Comparison of ENCODE assay signal across 1 cellular context in the genomic region with DNA sequence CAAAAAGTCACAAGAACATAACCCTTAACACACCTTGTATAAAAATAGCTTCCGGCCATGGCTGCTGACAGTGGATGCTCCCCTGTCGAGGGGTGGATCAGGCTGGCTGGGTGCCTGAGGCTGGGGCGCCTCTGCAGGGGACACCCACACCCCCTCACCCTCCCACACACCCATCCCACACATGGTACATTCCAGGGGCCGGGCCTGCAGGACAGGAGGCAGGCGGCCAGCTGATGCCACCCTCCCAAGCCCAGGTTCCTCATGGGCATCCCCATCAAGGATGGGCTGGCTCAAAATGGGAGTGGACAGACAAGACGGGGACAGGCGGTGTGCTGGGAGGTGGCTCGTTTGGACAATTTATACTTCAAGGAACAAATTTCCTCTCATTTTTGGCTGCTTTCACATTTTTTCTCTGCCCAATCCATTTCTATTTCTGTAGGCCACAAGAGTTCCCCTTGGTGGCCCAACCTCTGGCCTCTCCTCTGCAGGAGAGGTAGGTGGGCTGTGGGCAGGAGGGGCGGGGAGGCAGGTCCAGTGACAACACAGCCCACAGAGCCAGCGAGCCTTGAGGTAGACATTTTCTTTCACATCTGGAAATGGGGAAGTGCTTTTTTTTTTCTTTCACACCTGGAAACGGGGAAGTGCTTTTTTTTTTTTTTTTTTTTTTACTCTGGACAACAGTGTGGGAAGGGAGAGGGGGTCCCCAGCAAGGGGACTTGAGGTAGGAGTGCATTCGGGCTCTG.
TF ChIP-seq lines count a peak whose summit lies in the region.

No MANE protein-coding gene starts in this region.

TF ChIP-seq in IMR-90, 13 proteins besides CTCF, POLR2A, EP300 and RAD21:
- TF ChIP-seq FOS (IDR thresholded peaks at IDR 0.05; ENCODE audit: low read depth, low read length): no peak
- TF ChIP-seq BHLHE40 (IDR thresholded peaks at IDR 0.05; ENCODE audit: low read depth, low read length): no peak
- TF ChIP-seq, protein P1, sequence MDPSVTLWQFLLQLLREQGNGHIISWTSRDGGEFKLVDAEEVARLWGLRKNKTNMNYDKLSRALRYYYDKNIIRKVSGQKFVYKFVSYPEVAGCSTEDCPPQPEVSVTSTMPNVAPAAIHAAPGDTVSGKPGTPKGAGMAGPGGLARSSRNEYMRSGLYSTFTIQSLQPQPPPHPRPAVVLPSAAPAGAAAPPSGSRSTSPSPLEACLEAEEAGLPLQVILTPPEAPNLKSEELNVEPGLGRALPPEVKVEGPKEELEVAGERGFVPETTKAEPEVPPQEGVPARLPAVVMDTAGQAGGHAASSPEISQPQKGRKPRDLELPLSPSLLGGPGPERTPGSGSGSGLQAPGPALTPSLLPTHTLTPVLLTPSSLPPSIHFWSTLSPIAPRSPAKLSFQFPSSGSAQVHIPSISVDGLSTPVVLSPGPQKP (IDR thresholded peaks at IDR 0.05; ENCODE audit: borderline replicate concordance, low read depth, low read length): no peak
- no peak for TF ChIP-seq MAFK (IDR thresholded peaks at IDR 0.05; ENCODE audit: low read depth, low read length)
- TF ChIP-seq MXI1 (IDR thresholded peaks at IDR 0.05; ENCODE audit: borderline replicate concordance, low read depth, low read length): no peak
- no peak for TF ChIP-seq NFE2L2 (IDR thresholded peaks at IDR 0.05; ENCODE audit: low read depth, low read length)
- TF ChIP-seq RCOR1 (IDR thresholded peaks at IDR 0.05; ENCODE audit: insufficient replicate concordance, low read length): no peak
- TF ChIP-seq RFX5 (IDR thresholded peaks at IDR 0.05; ENCODE audit: low read depth, low read length): no peak
- no peak for TF ChIP-seq CEBPB (IDR thresholded peaks at IDR 0.05; ENCODE audit: low read depth, low read length)
- no peak for TF ChIP-seq SMC3 (IDR thresholded peaks at IDR 0.05; ENCODE audit: low read depth, low read length)
- TF ChIP-seq, protein P2, sequence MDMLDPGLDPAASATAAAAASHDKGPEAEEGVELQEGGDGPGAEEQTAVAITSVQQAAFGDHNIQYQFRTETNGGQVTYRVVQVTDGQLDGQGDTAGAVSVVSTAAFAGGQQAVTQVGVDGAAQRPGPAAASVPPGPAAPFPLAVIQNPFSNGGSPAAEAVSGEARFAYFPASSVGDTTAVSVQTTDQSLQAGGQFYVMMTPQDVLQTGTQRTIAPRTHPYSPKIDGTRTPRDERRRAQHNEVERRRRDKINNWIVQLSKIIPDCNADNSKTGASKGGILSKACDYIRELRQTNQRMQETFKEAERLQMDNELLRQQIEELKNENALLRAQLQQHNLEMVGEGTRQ (IDR thresholded peaks at IDR 0.05; ENCODE audit: low read depth, low read length): no peak
- no peak for TF ChIP-seq MAZ (IDR thresholded peaks at IDR 0.05; ENCODE audit: borderline replicate concordance, low read depth, low read length)
- no peak for TF ChIP-seq CHD1 (IDR thresholded peaks at IDR 0.05; ENCODE audit: low read depth, low read length)
